ENCODE assay signal across 16 cellular contexts in genomic region chr1:43392702-43393101, GRCh38. TPM values are rescaled to one million over a fixed set of nuclear protein-coding genes. Genes with fewer than 3 reads are reported as not detected.
A peak's percentile ranks its signal among the peaks of the same experiment; 100 is the strongest.
DNase-seq lines count a peak whose midpoint lies in the region; ATAC-seq and TF ChIP-seq lines count a peak whose summit lies in the region.
"Had no signal": no experiment of that assay in that cellular context is flagged by ENCODE, and none has a peak within 500 bp of the region (broad histone marks: within the 10 kb centered on the region; RNA-seq: fewer than 3 reads in every experiment).

No MANE protein-coding gene starts in this region.

- peak overlapping the region; percentile 6 for H3K27ac Mint-ChIP-seq in activated naive CD8-positive, alpha-beta T cell
- no peak overlapping the region for H3K27ac Mint-ChIP-seq in activated naive CD8-positive, alpha-beta T cell treated with anti-CD3 and anti-CD28 coated beads, Interleukin-2, amount 50 U/mL, for 24 hours
- peak overlapping the region; percentile 15 for H3K27ac Mint-ChIP-seq in Caco-2 (ENCODE audit: unreplicated experiment)
- H3K27ac Mint-ChIP-seq: B cell had no signal

- ATAC-seq in activated naive CD8-positive, alpha-beta T cell treated with anti-CD3 and anti-CD28 coated beads, Interleukin-2, amount 50 U/mL, for 24 hours = no peak
- ATAC-seq in HG03159 (IDR thresholded peaks at IDR 0.05; ENCODE audit: unreplicated experiment) = no peak

- TF ChIP-seq CTCF in Caco-2 (IDR thresholded peaks at IDR 0.05; ENCODE audit: insufficient read depth in 1 of 2, low read depth in 1 of 2, low read length in 1 of 2, severe bottlenecking in 1 of 2, unreplicated experiment in 1 of 2) (no peak), VCaP (conservative IDR thresholded peaks at IDR 0.05) (no peak), parathyroid adenoma (IDR thresholded peaks at IDR 0.05) (no peak)

- CTCF ChIA-PET in Caco-2 (lab: Charles Lee) = interaction anchor here (0.6 kb wide), 1 partner anchor 115 kb away, joined by 3 read pairs; no protein-coding TSS in a partner anchor

- H3K4me3 Mint-ChIP-seq in activated naive CD8-positive, alpha-beta T cell = no peak overlapping the region
- H3K4me3 Mint-ChIP-seq in activated naive CD8-positive, alpha-beta T cell treated with anti-CD3 and anti-CD28 coated beads, Interleukin-2, amount 50 U/mL, for 24 hours = no peak overlapping the region
- H3K4me3 Mint-ChIP-seq in Caco-2 (ENCODE audit: unreplicated experiment) = no peak overlapping the region
- H3K4me3 Mint-ChIP-seq: B cell had no signal

- H3K36me3 ChIP-seq in Caco-2 (ENCODE audit: control insufficient read depth, insufficient read depth, low read length) (no peaks in the 10 kb centered on the region; the same call in 1 of the 2 replicates), parathyroid adenoma (ENCODE audit: control insufficient read depth, insufficient read depth, low read length) (no peaks in the 10 kb centered on the region)

- no peaks in the 10 kb centered on the region for H3K27me3 ChIP-seq in Caco-2 (replicated peaks; ENCODE audit: control insufficient read depth, insufficient read depth, low read length)
- H3K27me3 ChIP-seq in parathyroid adenoma (ENCODE audit: control insufficient read depth, insufficient read depth, low read length) = no peaks in the 10 kb centered on the region

- no peak overlapping the region for H3K9ac ChIP-seq in parathyroid adenoma

- BruUV-seq in Caco-2 (replicated peaks; lab: Mats Ljungman, UMichigan) = no TSS peak

- H3K27me3 Mint-ChIP-seq in activated naive CD8-positive, alpha-beta T cell = no peaks in the 10 kb centered on the region
- H3K27me3 Mint-ChIP-seq in activated naive CD8-positive, alpha-beta T cell treated with anti-CD3 and anti-CD28 coated beads, Interleukin-2, amount 50 U/mL, for 24 hours = no peaks in the 10 kb centered on the region
- no peaks in the 10 kb centered on the region for H3K27me3 Mint-ChIP-seq in Caco-2 (ENCODE audit: insufficient read depth, unreplicated experiment)
- H3K27me3 Mint-ChIP-seq: B cell had no signal

- peak overlapping the region; percentile 60 for H3K4me2 ChIP-seq in parathyroid adenoma (ENCODE audit: low read length)

- POLR2A ChIA-PET in Caco-2 (lab: Charles Lee) = interaction anchor here (0.6 kb wide), 1 partner anchor 107 kb away, joined by 4 read pairs; the partner anchor contains the start of gene C1orf210

- H3K36me3 Mint-ChIP-seq in activated naive CD8-positive, alpha-beta T cell = no peaks in the 10 kb centered on the region
- peaks cover 6% of the 10 kb centered on the region for H3K36me3 Mint-ChIP-seq in activated naive CD8-positive, alpha-beta T cell treated with anti-CD3 and anti-CD28 coated beads, Interleukin-2, amount 50 U/mL, for 24 hours (ENCODE audit: low read depth)
- peaks cover 12% of the 10 kb centered on the region for H3K36me3 Mint-ChIP-seq in Caco-2 (ENCODE audit: insufficient read depth, unreplicated experiment)

- H3K9me3 ChIP-seq in Caco-2 (no peaks in the 10 kb centered on the region), parathyroid adenoma (ENCODE audit: control insufficient read depth, low read length) (no peaks in the 10 kb centered on the region)

- intact Hi-C loops in Caco-2 (cut with micrococcal nuclease; ENCODE audit: unreplicated experiment) = no loop called here

- no peak overlapping the region for H2AFZ ChIP-seq in parathyroid adenoma

- H3K27ac ChIP-seq in VCaP = peak overlapping the region; percentile 32; the same call in 1 of the 2 replicates
- H3K27ac ChIP-seq in parathyroid adenoma = peak overlapping the region; percentile 36

- peaks cover 12% of the 10 kb centered on the region for H3K79me2 ChIP-seq in parathyroid adenoma

- no peak for DNase-seq in activated naive CD8-positive, alpha-beta T cell treated with anti-CD3 and anti-CD28 coated beads, Interleukin-2, amount 50 U/mL, for 24 hours
- no peak for DNase-seq in Caco-2
- no peak for DNase-seq in activated CD4-positive, CD25-positive, alpha-beta regulatory T cell (lab: John Stamatoyannopoulos, UW)
- no peak for DNase-seq in NCI-H526 treated with DMSO at 0.1 percent for 48 hours (lab: John Stamatoyannopoulos, UW)
- DNase-seq: C1 segment of cervical spinal cord; CD8-positive, alpha-beta memory T cell; DMS53; GF-D8; HCEC 1CT; IMR-90 had no signal

- no peak overlapping the region for H3K4me3 ChIP-seq in Caco-2 (ENCODE audit: low read depth, low read length)
- H3K4me3 ChIP-seq in parathyroid adenoma (ENCODE audit: low read depth, low read length) = peak overlapping the region; percentile 28

- peaks cover 49% of the 10 kb centered on the region for H3K4me1 Mint-ChIP-seq in activated naive CD8-positive, alpha-beta T cell (ENCODE audit: low read depth)
- peaks cover 34% of the 10 kb centered on the region for H3K4me1 Mint-ChIP-seq in activated naive CD8-positive, alpha-beta T cell treated with anti-CD3 and anti-CD28 coated beads, Interleukin-2, amount 50 U/mL, for 24 hours
- peaks cover 15% of the 10 kb centered on the region for H3K4me1 Mint-ChIP-seq in Caco-2 (ENCODE audit: low read depth, unreplicated experiment)

- no peaks in the 10 kb centered on the region for H3K4me1 ChIP-seq in Caco-2
- peaks cover 10% of the 10 kb centered on the region for H3K4me1 ChIP-seq in parathyroid adenoma

- H3K9me3 Mint-ChIP-seq in activated naive CD8-positive, alpha-beta T cell (ENCODE audit: low read depth) = no peaks in the 10 kb centered on the region
- no peaks in the 10 kb centered on the region for H3K9me3 Mint-ChIP-seq in activated naive CD8-positive, alpha-beta T cell treated with anti-CD3 and anti-CD28 coated beads, Interleukin-2, amount 50 U/mL, for 24 hours
- no peaks in the 10 kb centered on the region for H3K9me3 Mint-ChIP-seq in Caco-2 (ENCODE audit: unreplicated experiment)
- H3K9me3 Mint-ChIP-seq: CD8-positive, alpha-beta memory T cell had no signal

RNA-seq across cellular contexts. Expression of gene SZT2, which starts 3.0 kb away (rescaled TPM):
- 29.0 and 31.6 TPM in 2 replicates for total RNA-seq in Caco-2 (2022)

RNA-seq across cellular contexts. Expression of gene MED8, which starts 3.1 kb away (rescaled TPM):
- total RNA-seq in Caco-2 (2022) = 33.3 and 35.8 TPM in 2 replicates

RNA-seq across cellular contexts. Expression of gene ELOVL1, which starts 24.9 kb away (rescaled TPM):
- 66.8 and 67.1 TPM in 2 replicates for total RNA-seq in Caco-2 (2022)

RNA-seq across cellular contexts. Expression of gene CDC20, which starts 33.9 kb away (rescaled TPM):
- total RNA-seq in Caco-2 (2022) = 123 and 125 TPM in 2 replicates

RNA-seq across cellular contexts. Expression of gene MPL, which starts 55.1 kb away (rescaled TPM):
- 0.49 TPM in 1 of 2 replicates, not detected in the other for total RNA-seq in Caco-2 (2022)
- total RNA-seq: B cell; CD8-positive, alpha-beta memory T cell; H4; IMR-90 had no signal
